In the genomic region with DNA sequence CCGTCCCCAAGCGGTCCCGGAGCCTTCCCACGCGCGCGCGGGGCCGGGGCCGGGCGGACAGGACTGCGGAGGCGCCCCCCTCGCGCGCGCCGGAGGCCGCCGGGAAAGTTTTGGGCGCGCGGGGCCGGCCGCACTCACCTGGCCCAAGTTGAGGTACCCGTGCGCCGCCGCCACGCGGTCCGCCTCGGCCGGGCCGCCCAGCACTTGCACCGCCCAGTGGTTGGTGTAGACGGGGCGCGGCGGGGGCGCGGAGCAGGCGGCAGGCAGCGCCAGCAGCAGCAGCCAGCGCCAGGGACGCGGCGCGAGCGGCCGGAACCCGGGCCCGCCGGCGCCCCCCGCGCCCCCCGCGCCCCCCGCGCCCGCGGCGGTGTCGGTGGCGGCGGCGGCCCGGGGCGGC, we compare ENCODE assay signal across 9 cellular contexts. TPM values are rescaled to one million over a fixed set of nuclear protein-coding genes. Genes with fewer than 3 reads are reported as not detected.
DNase-seq lines count a peak whose midpoint lies in the region; ATAC-seq and TF ChIP-seq lines count a peak whose summit lies in the region.
"Had no signal": no experiment of that assay in that cellular context is flagged by ENCODE, and none has a peak within 500 bp of the region (broad histone marks: within the 10 kb centered on the region; RNA-seq: fewer than 3 reads in every experiment).

No MANE protein-coding gene starts in this region.

- BruUV-seq in PC-9 (replicated peaks; lab: Mats Ljungman, UMichigan) = no TSS peak

- peaks cover 40% of the 10 kb centered on the region for H3K79me2 ChIP-seq in PC-9 (ENCODE audit: low read depth)

- peaks cover 30% of the 10 kb centered on the region for H3K4me1 ChIP-seq in PC-9 (replicated peaks; ENCODE audit: insufficient read depth)

- TF ChIP-seq CTCF in PC-9 (conservative IDR thresholded peaks at IDR 0.05) = no peak

- H3K36me3 Mint-ChIP-seq in activated CD4-positive, alpha-beta T cell treated with anti-CD3 and anti-CD28 coated beads for 36 hours (ENCODE audit: low read depth) = no peaks in the 10 kb centered on the region
- peaks cover 3% of the 10 kb centered on the region for H3K36me3 Mint-ChIP-seq in activated CD4-positive, alpha-beta T cell treated with anti-CD3 and anti-CD28 coated beads, Interleukin-2, amount 10 ng/mL, durations not matched to agents 7 days and 5 days (ENCODE audit: low read depth)
- H3K36me3 Mint-ChIP-seq in stimulated activated naive B cell treated with anti-CD40 and anti-IgM and Interleukin-4, amounts not matched to agents 10 μg/mL and 1 μg/mL and 100 μg/mL, for 72 hours = no peaks in the 10 kb centered on the region

- H3K4me2 ChIP-seq in PC-9 = no peak overlapping the region

- H3K4me1 Mint-ChIP-seq in activated CD4-positive, alpha-beta T cell treated with anti-CD3 and anti-CD28 coated beads for 36 hours = peaks cover 4% of the 10 kb centered on the region
- H3K4me1 Mint-ChIP-seq in activated CD4-positive, alpha-beta T cell treated with anti-CD3 and anti-CD28 coated beads, Interleukin-2, amount 10 ng/mL, durations not matched to agents 7 days and 5 days = peaks cover 3% of the 10 kb centered on the region
- peaks cover 2 to 6% of the 10 kb centered on the region in 2 donors for H3K4me1 Mint-ChIP-seq in stimulated activated naive B cell treated with anti-CD40 and anti-IgM and Interleukin-4, amounts not matched to agents 10 μg/mL and 1 μg/mL and 100 μg/mL, for 72 hours

- no peaks in the 10 kb centered on the region for H3K27me3 ChIP-seq in PC-9 (ENCODE audit: insufficient read depth, low read depth)

- no peak overlapping the region for H3K27ac ChIP-seq in PC-9

- no peaks in the 10 kb centered on the region for H3K9me3 ChIP-seq in PC-9 (ENCODE audit: insufficient read depth, low read depth)

- peak; percentile 80 for ATAC-seq in activated CD4-positive, alpha-beta T cell treated with anti-CD3 and anti-CD28 coated beads for 36 hours
- ATAC-seq in Right ventricle myocardium inferior = peak; percentile 53
- ATAC-seq in stimulated activated naive B cell treated with anti-CD40 and anti-IgM and Interleukin-4, amounts not matched to agents 10 μg/mL and 1 μg/mL and 100 μg/mL, for 72 hours (replicated peaks) = peak; percentile 51 to 81
- no peak for ATAC-seq in HG02759 (IDR thresholded peaks at IDR 0.05; ENCODE audit: unreplicated experiment)

- no peaks in the 10 kb centered on the region for H3K9me3 Mint-ChIP-seq in activated CD4-positive, alpha-beta T cell treated with anti-CD3 and anti-CD28 coated beads for 36 hours (ENCODE audit: low read depth)
- no peaks in the 10 kb centered on the region for H3K9me3 Mint-ChIP-seq in activated CD4-positive, alpha-beta T cell treated with anti-CD3 and anti-CD28 coated beads, Interleukin-2, amount 10 ng/mL, durations not matched to agents 7 days and 5 days
- H3K9me3 Mint-ChIP-seq in stimulated activated naive B cell treated with anti-CD40 and anti-IgM and Interleukin-4, amounts not matched to agents 10 μg/mL and 1 μg/mL and 100 μg/mL, for 72 hours = no peaks in the 10 kb centered on the region
- H3K9me3 Mint-ChIP-seq: central memory CD8-positive, alpha-beta T cell had no signal

- H3K9me2 ChIP-seq in PC-9 (ENCODE audit: insufficient read depth) = no peaks in the 10 kb centered on the region

- H4K20me1 ChIP-seq in PC-9 (ENCODE audit: insufficient read depth) = peaks cover 2% of the 10 kb centered on the region

- peak overlapping the region; percentile 42; the same call in 1 of the 2 replicates for H3K4me3 ChIP-seq in PC-9

- H3K27ac Mint-ChIP-seq in activated CD4-positive, alpha-beta T cell treated with anti-CD3 and anti-CD28 coated beads for 36 hours = no peak overlapping the region
- H3K27ac Mint-ChIP-seq in activated CD4-positive, alpha-beta T cell treated with anti-CD3 and anti-CD28 coated beads, Interleukin-2, amount 10 ng/mL, durations not matched to agents 7 days and 5 days = no peak overlapping the region
- H3K27ac Mint-ChIP-seq in stimulated activated naive B cell treated with anti-CD40 and anti-IgM and Interleukin-4, amounts not matched to agents 10 μg/mL and 1 μg/mL and 100 μg/mL, for 72 hours = no peak overlapping the region

- peaks cover 5% of the 10 kb centered on the region for H3K36me3 ChIP-seq in PC-9 (ENCODE audit: low read depth)

- H3K27me3 Mint-ChIP-seq in activated CD4-positive, alpha-beta T cell treated with anti-CD3 and anti-CD28 coated beads for 36 hours = peaks cover 30% of the 10 kb centered on the region
- peaks cover 60% of the 10 kb centered on the region for H3K27me3 Mint-ChIP-seq in activated CD4-positive, alpha-beta T cell treated with anti-CD3 and anti-CD28 coated beads, Interleukin-2, amount 10 ng/mL, durations not matched to agents 7 days and 5 days
- H3K27me3 Mint-ChIP-seq in stimulated activated naive B cell treated with anti-CD40 and anti-IgM and Interleukin-4, amounts not matched to agents 10 μg/mL and 1 μg/mL and 100 μg/mL, for 72 hours = peaks cover 52 to 58% of the 10 kb centered on the region in 2 donors

- CTCF ChIA-PET in activated CD4-positive, alpha-beta T cell treated with anti-CD3 and anti-CD28 coated beads for 36 hours (lab: Charles Lee) = no interaction called here
- CTCF ChIA-PET in activated CD4-positive, alpha-beta T cell treated with anti-CD3 and anti-CD28 coated beads, Interleukin-2, amount 10 ng/mL, durations not matched to agents 7 days and 5 days (lab: Charles Lee) = no interaction called here
- CTCF ChIA-PET in PC-9 (lab: Charles Lee) = no interaction called here

- POLR2A ChIA-PET in activated CD4-positive, alpha-beta T cell treated with anti-CD3 and anti-CD28 coated beads for 36 hours (lab: Charles Lee) = no interaction called here
- POLR2A ChIA-PET in activated CD4-positive, alpha-beta T cell treated with anti-CD3 and anti-CD28 coated beads, Interleukin-2, amount 10 ng/mL, durations not matched to agents 7 days and 5 days (lab: Charles Lee) = no interaction called here
- POLR2A ChIA-PET in PC-9 (lab: Charles Lee; ENCODE audit: unreplicated experiment) = no interaction called here

- intact Hi-C loops in activated CD4-positive, alpha-beta T cell treated with anti-CD3 and anti-CD28 coated beads for 36 hours (cut with DNase I, micrococcal nuclease) = no loop called here
- intact Hi-C loops in PC-9 (cut with micrococcal nuclease; ENCODE audit: unreplicated experiment) = loop anchor here (2.0 kb wide), 2 partner anchors 90 to 188 kb away; no protein-coding TSS in a partner anchor
- intact Hi-C loops in Right ventricle myocardium inferior (cut with DNase I) = loop anchor here (5.0 kb wide), 1 partner anchor 37 kb away; no protein-coding TSS in a partner anchor

- H3K4me3 Mint-ChIP-seq in activated CD4-positive, alpha-beta T cell treated with anti-CD3 and anti-CD28 coated beads for 36 hours = no peak overlapping the region
- no peak overlapping the region for H3K4me3 Mint-ChIP-seq in activated CD4-positive, alpha-beta T cell treated with anti-CD3 and anti-CD28 coated beads, Interleukin-2, amount 10 ng/mL, durations not matched to agents 7 days and 5 days
- peak overlapping the region in 1 of 2 donors; percentile 47 for H3K4me3 Mint-ChIP-seq in stimulated activated naive B cell treated with anti-CD40 and anti-IgM and Interleukin-4, amounts not matched to agents 10 μg/mL and 1 μg/mL and 100 μg/mL, for 72 hours
- H3K4me3 Mint-ChIP-seq: central memory CD8-positive, alpha-beta T cell had no signal

- peak; percentile 53 for DNase-seq in activated CD4-positive, alpha-beta T cell treated with anti-CD3 and anti-CD28 coated beads for 36 hours
- no peak for DNase-seq in activated CD4-positive, alpha-beta T cell treated with anti-CD3 and anti-CD28 coated beads, Interleukin-2, amount 10 ng/mL, durations not matched to agents 7 days and 5 days
- peak in 1 of 2 experiments; percentile 65 for DNase-seq in PC-9
- no peak for DNase-seq in Right ventricle myocardium inferior (ENCODE audit: missing footprints)
- no peak for DNase-seq in stimulated activated naive B cell treated with anti-CD40 and anti-IgM and Interleukin-4, amounts not matched to agents 10 μg/mL and 1 μg/mL and 100 μg/mL, for 72 hours
- no peak for DNase-seq in NCI-H1694 (lab: John Stamatoyannopoulos, UW)
- DNase-seq in globus pallidus (ENCODE audit: low spot score) = no peak

- no peak overlapping the region for H2AFZ ChIP-seq in PC-9

- peaks cover 39% of the 10 kb centered on the region; the same call in 1 of the 2 replicates for H3F3A ChIP-seq in PC-9 (ENCODE audit: insufficient read depth, low read depth)

RNA-seq across cellular contexts. Expression of a gene that starts 0.3 kb away (rescaled TPM):
- under 1 TPM; 0.75 to 0.95 TPM for total RNA-seq in activated CD4-positive, alpha-beta T cell treated with anti-CD3 and anti-CD28 coated beads for 36 hours
- total RNA-seq in activated CD4-positive, alpha-beta T cell treated with anti-CD3 and anti-CD28 coated beads, Interleukin-2, amount 10 ng/mL, durations not matched to agents 7 days and 5 days = under 1 TPM; 0.46 to 0.74 TPM
- 26.3 and 27.2 TPM in 2 replicates for total RNA-seq in PC-9 (2021)
- total RNA-seq in Right ventricle myocardium inferior = 33.8 TPM

Comparison
In these comparisons a context has a peak if more than half of its experiments do, and no peak if none do; other contexts are left out.
1. RNA of a gene that starts 0.3 kb away (total RNA-seq): 33.8 TPM in Right ventricle myocardium inferior (single experiment) and 26.3 to 27.2 TPM in PC-9; 0.75 to 0.95 TPM in activated CD4-positive, alpha-beta T cell treated with anti-CD3 and anti-CD28 coated beads for 36 hours and 0.46 to 0.74 TPM in activated CD4-positive, alpha-beta T cell treated with anti-CD3 and anti-CD28 coated beads, Interleukin-2, amount 10 ng/mL, durations not matched to agents 7 days and 5 days; every median in the first group is over 10 times any median in the second.
2. intact Hi-C loops: an anchor here in PC-9 (2.0 kb wide) and Right ventricle myocardium inferior (5.0 kb wide); none called in activated CD4-positive, alpha-beta T cell treated with anti-CD3 and anti-CD28 coated beads for 36 hours.